11 cellular contexts compared by ENCODE assay signal in the genomic region with DNA sequence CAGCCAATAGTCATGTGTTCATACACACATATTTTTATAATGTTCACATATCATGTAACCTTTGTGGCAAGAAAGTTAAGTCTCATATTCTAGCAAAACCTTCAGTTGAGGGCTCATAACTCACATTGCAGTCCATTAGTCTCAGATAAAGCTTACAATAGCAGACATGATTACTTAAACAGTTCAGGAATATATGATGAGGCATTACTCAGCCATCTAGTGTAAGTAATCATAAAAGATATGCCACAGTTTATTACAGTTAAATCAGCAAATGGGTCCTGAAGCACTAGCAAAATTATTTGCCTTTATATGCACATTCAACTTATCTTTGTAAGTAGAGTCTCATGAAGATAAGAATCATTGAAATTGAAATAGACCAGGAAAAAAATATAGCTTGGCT.
"Had no signal": no experiment of that assay in that cellular context is flagged by ENCODE, and none has a peak within 500 bp of the region (broad histone marks: within the 10 kb centered on the region; RNA-seq: fewer than 3 reads in every experiment).

No MANE protein-coding gene starts in this region.

- H3K4me1 ChIP-seq: esophagus muscularis mucosa, suprapubic skin had no signal

- H3K27ac ChIP-seq: dorsolateral prefrontal cortex, esophagus muscularis mucosa, ovary, suprapubic skin had no signal

- H3K36me3 ChIP-seq: esophagus muscularis mucosa, ovary, suprapubic skin had no signal

- DNase-seq: activated B cell treated with CpG ODN at 0.5 μM for 24 hours; activated effector memory CD4-positive, alpha-beta T cell treated with Interleukin-2 at 50 U/mL for 16 hours; amygdala; dorsolateral prefrontal cortex; kidney glomerular epithelial cell; ovary; stimulated activated CD4-positive, alpha-beta T cell treated with anti-CD3 and anti-CD28 coated beads, Interleukin-4, amount 100 ng/mL, for 1 hour; stimulated activated CD8-positive, alpha-beta memory T cell treated with anti-CD3 and anti-CD28 coated beads, Interleukin-4, amount 100 ng/mL, for 48 hours; stimulated activated naive CD8-positive, alpha-beta T cell treated with anti-CD3 and anti-CD28 coated beads, Interleukin-15, Interleukin-2, amounts not matched to agents 100 U/mL and 50 U/mL, for 24 hours had no signal

- H3K4me3 ChIP-seq: dorsolateral prefrontal cortex, esophagus muscularis mucosa, ovary, suprapubic skin had no signal

- H3K9me3 ChIP-seq: esophagus muscularis mucosa, ovary, suprapubic skin had no signal

- H3K27me3 ChIP-seq: dorsolateral prefrontal cortex, esophagus muscularis mucosa, ovary, suprapubic skin had no signal
